ENCODE assay signal across 12 cellular contexts in genomic region chr1:32773764-32774463, GRCh38. TPM values are rescaled to one million over a fixed set of nuclear protein-coding genes. Genes with fewer than 3 reads are reported as not detected.
DNase-seq lines count a peak whose midpoint lies in the region; ATAC-seq, FAIRE-seq and TF ChIP-seq lines count a peak whose summit lies in the region.
"Had no signal": no experiment of that assay in that cellular context is flagged by ENCODE, and none has a peak within 500 bp of the region (broad histone marks: within the 10 kb centered on the region; RNA-seq: fewer than 3 reads in every experiment).

No MANE protein-coding gene starts in this region.

- no peak for TF ChIP-seq RAD21 in HepG2 (CRISPR knock-in tag; IDR thresholded peaks at IDR 0.05)

- H3K4me1 Mint-ChIP-seq in MCF 10A (ENCODE audit: insufficient read depth, unreplicated experiment) = peaks cover 27% of the 10 kb centered on the region
- H3K4me1 Mint-ChIP-seq in activated CD8-positive, alpha-beta T cell treated with anti-CD3 and anti-CD28 coated beads for 36 hours (ENCODE audit: low read depth) = peaks cover 16% of the 10 kb centered on the region

- H3K36me3 ChIP-seq in mammary epithelial cell (ENCODE audit: insufficient read depth, low read length) (peaks cover 15% of the 10 kb centered on the region), HepG2 (replicated peaks in 1 of 2; ENCODE audit: control insufficient read depth in 1 of 2, insufficient read depth in 2 of 2, low read length in 2 of 2) (peaks cover 11 to 33% of the 10 kb centered on the region in 2 experiments), tibial artery (peaks cover 7 to 74% (median 51%) of the 10 kb centered on the region in 3 donors)

- H3K9ac ChIP-seq in mammary epithelial cell (ENCODE audit: insufficient read depth, low read length) (no peak overlapping the region), HepG2 (ENCODE audit: insufficient read depth, low read depth, low read length) (no peak overlapping the region)
- H3K9ac ChIP-seq: parathyroid adenoma had no signal

- DNase-seq in MCF 10A (ENCODE audit: unreplicated experiment) (no peak), mammary epithelial cell (no peak), HepG2 (ENCODE audit: low spot score) (no peak), cerebellar cortex (ENCODE audit: low spot score) (no peak), HCEC 1CT (no peak), tibial artery (no peak)
- no peak for DNase-seq in activated CD8-positive, alpha-beta T cell treated with anti-CD3 and anti-CD28 coated beads for 36 hours
- DNase-seq in stimulated activated CD4-positive, alpha-beta T cell treated with anti-CD3 and anti-CD28 coated beads, Interleukin-2, amount 100 ng/mL, for 48 hours = no peak
- DNase-seq: gastrocnemius medialis; stimulated activated CD4-positive, alpha-beta T cell treated with anti-CD3 and anti-CD28 coated beads, Interleukin-4, amount 100 ng/mL, for 24 hours had no signal

- H3K27me3 ChIP-seq in mammary epithelial cell (ENCODE audit: insufficient read depth, low read length) (no peaks in the 10 kb centered on the region), HepG2 (ENCODE audit: control insufficient read depth in 1 of 2, insufficient read depth in 2 of 2, low read length in 2 of 2) (no peaks in the 10 kb centered on the region), tibial artery (no peaks in the 10 kb centered on the region)
- H3K27me3 ChIP-seq: gastrocnemius medialis, left lung had no signal

- FAIRE-seq in HepG2 (lab: Jason Lieb, UNC) = no peak

- POLR2A ChIA-PET in MCF 10A (lab: Yijun Ruan, JAX) (interaction anchor here (0.9 to 6.9 kb wide), 13 partner anchors 12 to 72 kb away, joined by 4 to 61 read pairs (median 8); partner anchors contain the start of genes S100PBP, SYNC and YARS1), HepG2 (lab: Yijun Ruan, JAX) (interaction anchor here (0.9 to 4.9 kb wide), 7 partner anchors 14 to 123 kb away, joined by 3 to 51 read pairs (median 6); partner anchors contain the start of gene RBBP4)
- POLR2A ChIA-PET in activated CD8-positive, alpha-beta T cell treated with anti-CD3 and anti-CD28 coated beads for 36 hours (lab: Charles Lee) = interaction anchor here (0.8 to 3.1 kb wide), 9 partner anchors 9 to 68 kb away, joined by 3 to 11 read pairs (median 6); no protein-coding TSS in a partner anchor

- peak; percentile 4 for ATAC-seq in activated CD8-positive, alpha-beta T cell treated with anti-CD3 and anti-CD28 coated beads for 36 hours
- ATAC-seq in HepG2 = no peak

- intact Hi-C loops in MCF 10A (cut with micrococcal nuclease) = loop anchor here (1.0 to 5.0 kb wide), 4 partner anchors 33 to 373 kb away; partner anchors contain the start of gene FNDC5
- intact Hi-C loops in mammary epithelial cell (cut with micrococcal nuclease) = loop anchor here (1.0 to 5.0 kb wide), 9 partner anchors 32 to 373 kb away; partner anchors contain the start of genes RBBP4 and ZBTB8OS
- intact Hi-C loops in activated CD8-positive, alpha-beta T cell treated with anti-CD3 and anti-CD28 coated beads for 36 hours (cut with micrococcal nuclease) = loop anchor here (2.0 kb wide), 1 partner anchor 63 kb away; no protein-coding TSS in a partner anchor
- intact Hi-C loops in HepG2 (cut with micrococcal nuclease; ENCODE audit: unreplicated experiment) = loop anchor here (1.0 to 2.0 kb wide), 2 partner anchors 31 to 62 kb away; no protein-coding TSS in a partner anchor
- intact Hi-C loops in tibial artery (cut with DNase I; ENCODE audit: low total_unique reads) = loop anchor here (2.0 to 10.0 kb wide), 2 partner anchors 61 to 259 kb away; no protein-coding TSS in a partner anchor

- CTCF ChIA-PET in MCF 10A (lab: Yijun Ruan, JAX) = interaction anchor here (0.6 to 18.4 kb wide), 25 partner anchors 8 to 373 kb away, joined by 3 to 418 read pairs (median 3); no protein-coding TSS in a partner anchor
- CTCF ChIA-PET in mammary epithelial cell (lab: Charles Lee; ENCODE audit: low non-redundant PET) = interaction anchor here (1.7 kb wide), 1 partner anchor 62 kb away, joined by 18 read pairs; no protein-coding TSS in a partner anchor
- CTCF ChIA-PET in activated CD8-positive, alpha-beta T cell treated with anti-CD3 and anti-CD28 coated beads for 36 hours (lab: Charles Lee) = interaction anchor here (1.2 to 13.2 kb wide), 24 partner anchors 9 to 254 kb away, joined by 3 to 197 read pairs (median 8); no protein-coding TSS in a partner anchor
- CTCF ChIA-PET in HepG2 (lab: Yijun Ruan, JAX; ENCODE audit: low intra/inter-chr PET ratio, low total read pairs) = interaction anchor here (1.8 to 4.4 kb wide), 2 partner anchors 33 to 61 kb away, joined by 13 to 88 read pairs; a partner anchor contains a TSS

- H3K36me3 Mint-ChIP-seq in MCF 10A (ENCODE audit: insufficient read depth, unreplicated experiment) = peaks cover 72% of the 10 kb centered on the region
- peaks cover 30% of the 10 kb centered on the region for H3K36me3 Mint-ChIP-seq in activated CD8-positive, alpha-beta T cell treated with anti-CD3 and anti-CD28 coated beads for 36 hours (ENCODE audit: low read depth)

- H3K9me3 ChIP-seq in mammary epithelial cell (replicated peaks; ENCODE audit: insufficient read depth, low read length) (no peaks in the 10 kb centered on the region), HepG2 (ENCODE audit: low read length) (no peaks in the 10 kb centered on the region), tibial artery (no peaks in the 10 kb centered on the region)
- H3K9me3 ChIP-seq: gastrocnemius medialis, left lung had no signal

- no peak overlapping the region for H3K4me3 ChIP-seq in mammary epithelial cell (replicated peaks in 1 of 3; ENCODE audit: insufficient read depth in 1 of 3, low read depth in 2 of 3, low read length in 3 of 3)
- H3K4me3 ChIP-seq in HepG2 (replicated peaks in 1 of 3; ENCODE audit: insufficient read depth in 1 of 3, low read depth in 2 of 3, low read length in 3 of 3) = no peak overlapping the region
- no peak overlapping the region for H3K4me3 ChIP-seq in tibial artery
- H3K4me3 ChIP-seq: gastrocnemius medialis, left lung had no signal

- H3K79me2 ChIP-seq in mammary epithelial cell (ENCODE audit: insufficient read depth, low read length) (peaks cover 9% of the 10 kb centered on the region), HepG2 (ENCODE audit: insufficient read depth, low read length) (no peaks in the 10 kb centered on the region)
- H3K79me2 ChIP-seq: parathyroid adenoma had no signal

- H3K4me2 ChIP-seq in mammary epithelial cell (ENCODE audit: insufficient read depth, low read depth, low read length) = no peak overlapping the region
- no peak overlapping the region for H3K4me2 ChIP-seq in HepG2 (ENCODE audit: low read depth, low read length)

- H4K20me1 ChIP-seq in mammary epithelial cell (ENCODE audit: insufficient read depth, low read length) (peaks cover 2% of the 10 kb centered on the region), HepG2 (ENCODE audit: insufficient read depth, low read length) (no peaks in the 10 kb centered on the region)

- no peak overlapping the region for H3K27ac ChIP-seq in mammary epithelial cell (ENCODE audit: insufficient read depth, low read depth, low read length)
- no peak overlapping the region for H3K27ac ChIP-seq in HepG2 (ENCODE audit: extremely low read length, insufficient read depth, low read length)
- H3K27ac ChIP-seq in tibial artery = no peak overlapping the region
- H3K27ac ChIP-seq: parathyroid adenoma had no signal

- TF ChIP-seq CTCF in MCF 10A (IDR thresholded peaks at IDR 0.05; ENCODE audit: unreplicated experiment) (no peak), mammary epithelial cell (conservative IDR thresholded peaks at IDR 0.05 in 1 of 2, IDR thresholded peaks at IDR 0.05 in 1 of 2; ENCODE audit: extremely low read depth in 1 of 2, insufficient read depth in 1 of 2, low read depth in 1 of 2, low read length in 2 of 2) (no peak), HepG2 (CRISPR knock-in tag; IDR thresholded peaks at IDR 0.05) (no peak), tibial artery (IDR thresholded peaks at IDR 0.05) (no peak)
- no peak for TF ChIP-seq CTCF in activated CD8-positive, alpha-beta T cell treated with anti-CD3 and anti-CD28 coated beads for 36 hours (IDR thresholded peaks at IDR 0.05)

- H3K4me1 ChIP-seq in mammary epithelial cell (ENCODE audit: insufficient read depth, low read length) (peaks cover 29% of the 10 kb centered on the region), HepG2 (ENCODE audit: insufficient read depth, low read length) (no peaks in the 10 kb centered on the region), tibial artery (peaks cover 0 to 20% (median 4%) of the 10 kb centered on the region in 4 donors)
- H3K4me1 ChIP-seq: parathyroid adenoma had no signal

- no peaks in the 10 kb centered on the region for H3K9me3 Mint-ChIP-seq in MCF 10A (ENCODE audit: unreplicated experiment)
- no peaks in the 10 kb centered on the region for H3K9me3 Mint-ChIP-seq in activated CD8-positive, alpha-beta T cell treated with anti-CD3 and anti-CD28 coated beads for 36 hours

- TF ChIP-seq EP300 in HepG2 (IDR thresholded peaks at IDR 0.05; ENCODE audit: low read depth in 2 of 2, low read length in 2 of 2) (no peak), HepG2 (CRISPR knock-in tag; IDR thresholded peaks at IDR 0.05; ENCODE audit: borderline replicate concordance) (no peak)

- BruUV-seq in MCF 10A (replicated peaks; lab: Mats Ljungman, UMichigan) (no TSS peak), mammary epithelial cell (replicated peaks; lab: Mats Ljungman, UMichigan) (no TSS peak), HepG2 (replicated peaks; lab: Mats Ljungman, UMichigan) (TSS peak; percentile 25)

- no peak overlapping the region for H3K4me3 Mint-ChIP-seq in MCF 10A (ENCODE audit: unreplicated experiment)
- no peak overlapping the region for H3K4me3 Mint-ChIP-seq in activated CD8-positive, alpha-beta T cell treated with anti-CD3 and anti-CD28 coated beads for 36 hours

- in situ Hi-C loops in mammary epithelial cell (cut with MboI; ENCODE audit: low sequenced_read_pairs in 2 of 2) = no loop called here
- in situ Hi-C loops in HepG2 (cut with HindIII; ENCODE audit: extremely low pct_ligation_motif_present, low pct_unique_long_range_greater_than_20kb) = no loop called here

- no peaks in the 10 kb centered on the region for H3K27me3 Mint-ChIP-seq in MCF 10A (ENCODE audit: insufficient read depth, unreplicated experiment)
- no peaks in the 10 kb centered on the region for H3K27me3 Mint-ChIP-seq in activated CD8-positive, alpha-beta T cell treated with anti-CD3 and anti-CD28 coated beads for 36 hours

- peak overlapping the region; percentile 27 for H3K27ac Mint-ChIP-seq in MCF 10A (ENCODE audit: low read depth, unreplicated experiment)
- peak overlapping the region; percentile 19 for H3K27ac Mint-ChIP-seq in activated CD8-positive, alpha-beta T cell treated with anti-CD3 and anti-CD28 coated beads for 36 hours

- 74% methylated on average over 6 of the region's 7 CpGs for WGBS in mammary epithelial cell (ENCODE audit: low coverage, missing lambda C conversion rate)
- 98% methylated on average over 7 of the region's 7 CpGs for WGBS in HepG2 (ENCODE audit: low lambda C conversion rate)

- dilution Hi-C loops in mammary epithelial cell (cut with HindIII; ENCODE audit: low sequenced_read_pairs) = no loop called here

- H2AFZ ChIP-seq in mammary epithelial cell (ENCODE audit: low read depth, low read length) = no peak overlapping the region
- H2AFZ ChIP-seq in HepG2 (ENCODE audit: low read length) = no peak overlapping the region
- H2AFZ ChIP-seq: parathyroid adenoma had no signal

- TF ChIP-seq POLR2A in HepG2 (IDR thresholded peaks at IDR 0.05; ENCODE audit: insufficient read depth in 1 of 2, low read depth in 2 of 2, low read length in 2 of 2) = peak; percentile 15 to 56; a peak in 2 of 4 replicates

RNA-seq across cellular contexts. Expression of gene YARS1, which starts 43.2 kb away (rescaled TPM):
- total RNA-seq in MCF 10A (2022) = 347 and 372 TPM in 2 replicates
- 100 to 1,000 TPM; 165 to 219 TPM for total RNA-seq in mammary epithelial cell
- 92.6 TPM for polyA plus RNA-seq in mammary epithelial cell
- 346 TPM for polyA minus RNA-seq in mammary epithelial cell
- 100 to 1,000 TPM; 231 to 238 TPM for total RNA-seq in activated CD8-positive, alpha-beta T cell treated with anti-CD3 and anti-CD28 coated beads for 36 hours
- 102 and 113 TPM in 2 replicates for total RNA-seq in HepG2 (2016; rRNA removed; fragmentation: Illumina TruSeq; extraction: Trizol)
- 36.6 and 40.5 TPM in 2 replicates for total RNA-seq in HepG2 (2016; cell fraction: cytosol; rRNA removed; fragmentation: Illumina TruSeq; extraction: Trizol; ENCODE audit: low read depth)
- 96.0 and 117 TPM in 2 replicates for total RNA-seq in HepG2 (2016; cell fraction: insoluble cytoplasmic fraction; rRNA removed; fragmentation: Illumina TruSeq; extraction: Trizol)
- total RNA-seq in HepG2 (2016; cell fraction: membrane; rRNA removed; fragmentation: Illumina TruSeq; extraction: Trizol) = 43.4 and 44.4 TPM in 2 replicates
- total RNA-seq in HepG2 (2016; cell fraction: nucleus; rRNA removed; fragmentation: Illumina TruSeq; extraction: Trizol) = 70.7 and 78.7 TPM in 2 replicates
- polyA plus RNA-seq in HepG2 (2011; rRNA removed) = 50.1 and 52.2 TPM in 2 replicates
- polyA plus RNA-seq in HepG2 (2011; cell fraction: cytosol; rRNA removed) = 32.2 and 38.5 TPM in 2 replicates
- 91.6 and 121 TPM in 2 replicates for polyA plus RNA-seq in HepG2 (2011; cell fraction: nucleus; rRNA removed)
- 124 and 158 TPM in 2 replicates for polyA plus RNA-seq in HepG2 (2012)
- polyA plus RNA-seq in HepG2 (2016; cell fraction: cytosol; fragmentation: Illumina TruSeq; extraction: Trizol; ENCODE audit: low read depth) = 11.8 and 14.3 TPM in 2 replicates
- 83.4 and 91.9 TPM in 2 replicates for polyA plus RNA-seq in HepG2 (2016; cell fraction: insoluble cytoplasmic fraction; fragmentation: Illumina TruSeq; extraction: Trizol; ENCODE audit: low read depth)
- polyA plus RNA-seq in HepG2 (2016; cell fraction: membrane; fragmentation: Illumina TruSeq; extraction: Trizol; ENCODE audit: low read depth) = 20.7 and 20.8 TPM in 2 replicates
- 117 TPM in 2 replicates for polyA plus RNA-seq in HepG2 (2016; cell fraction: nucleus; fragmentation: Illumina TruSeq; extraction: Trizol; ENCODE audit: insufficient read depth, low read depth)
- polyA minus RNA-seq in HepG2 (2011; rRNA and poly(A)+ RNA removed; ENCODE audit: low replicate concordance) = 68.0 and 103 TPM in 2 replicates
- 43.2 and 68.7 TPM in 2 replicates for polyA minus RNA-seq in HepG2 (2011; cell fraction: cytosol; rRNA and poly(A)+ RNA removed)
- 63.1 and 101 TPM in 2 replicates for polyA minus RNA-seq in HepG2 (2011; cell fraction: nucleus; rRNA and poly(A)+ RNA removed)

RNA-seq across cellular contexts. Expression of gene S100PBP, which starts 43.5 kb away (rescaled TPM):
- 24.4 and 34.1 TPM in 2 replicates for total RNA-seq in MCF 10A (2022)
- 10 to 100 TPM; 31.2 to 41.7 TPM for total RNA-seq in mammary epithelial cell
- 12.4 TPM for polyA plus RNA-seq in mammary epithelial cell
- 42.7 TPM for polyA minus RNA-seq in mammary epithelial cell
- 10 to 100 TPM; 25.7 to 27.3 TPM for total RNA-seq in activated CD8-positive, alpha-beta T cell treated with anti-CD3 and anti-CD28 coated beads for 36 hours
- total RNA-seq in HepG2 (2016; rRNA removed; fragmentation: Illumina TruSeq; extraction: Trizol) = 26.1 and 28.4 TPM in 2 replicates
- total RNA-seq in HepG2 (2016; cell fraction: cytosol; rRNA removed; fragmentation: Illumina TruSeq; extraction: Trizol; ENCODE audit: low read depth) = 18.1 and 18.8 TPM in 2 replicates
- total RNA-seq in HepG2 (2016; cell fraction: insoluble cytoplasmic fraction; rRNA removed; fragmentation: Illumina TruSeq; extraction: Trizol) = 24.5 and 27.7 TPM in 2 replicates
- 22.6 and 25.5 TPM in 2 replicates for total RNA-seq in HepG2 (2016; cell fraction: membrane; rRNA removed; fragmentation: Illumina TruSeq; extraction: Trizol)
- 24.5 and 34.9 TPM in 2 replicates for total RNA-seq in HepG2 (2016; cell fraction: nucleus; rRNA removed; fragmentation: Illumina TruSeq; extraction: Trizol)
- 17.9 and 20.4 TPM in 2 replicates for polyA plus RNA-seq in HepG2 (2011; rRNA removed)
- 6.8 and 11.2 TPM in 2 replicates for polyA plus RNA-seq in HepG2 (2011; cell fraction: cytosol; rRNA removed)
- polyA plus RNA-seq in HepG2 (2011; cell fraction: nucleus; rRNA removed) = 18.2 and 22.4 TPM in 2 replicates
- polyA plus RNA-seq in HepG2 (2012) = 10.8 and 13.1 TPM in 2 replicates
- 4.2 and 4.7 TPM in 2 replicates for polyA plus RNA-seq in HepG2 (2016; cell fraction: cytosol; fragmentation: Illumina TruSeq; extraction: Trizol; ENCODE audit: low read depth)
- 19.5 and 20.9 TPM in 2 replicates for polyA plus RNA-seq in HepG2 (2016; cell fraction: insoluble cytoplasmic fraction; fragmentation: Illumina TruSeq; extraction: Trizol; ENCODE audit: low read depth)
- polyA plus RNA-seq in HepG2 (2016; cell fraction: membrane; fragmentation: Illumina TruSeq; extraction: Trizol; ENCODE audit: low read depth) = 5.3 and 5.6 TPM in 2 replicates
- 49.7 and 53.4 TPM in 2 replicates for polyA plus RNA-seq in HepG2 (2016; cell fraction: nucleus; fragmentation: Illumina TruSeq; extraction: Trizol; ENCODE audit: insufficient read depth, low read depth)
- polyA minus RNA-seq in HepG2 (2011; rRNA and poly(A)+ RNA removed; ENCODE audit: low replicate concordance) = 20.9 and 25.1 TPM in 2 replicates
- polyA minus RNA-seq in HepG2 (2011; cell fraction: cytosol; rRNA and poly(A)+ RNA removed) = 9.6 and 12.2 TPM in 2 replicates
- 44.3 and 47.9 TPM in 2 replicates for polyA minus RNA-seq in HepG2 (2011; cell fraction: nucleus; rRNA and poly(A)+ RNA removed)
